In genomic region chr3:49997862-49998261, GRCh38 we compare ENCODE assay signal across 15 cellular contexts. TPM values are rescaled to one million over a fixed set of nuclear protein-coding genes. Genes with fewer than 3 reads are reported as not detected.
DNase-seq lines count a peak whose midpoint lies in the region; ATAC-seq and TF ChIP-seq lines count a peak whose summit lies in the region.
"Had no signal": no experiment of that assay in that cellular context is flagged by ENCODE, and none has a peak within 500 bp of the region (broad histone marks: within the 10 kb centered on the region; RNA-seq: fewer than 3 reads in every experiment).

No MANE protein-coding gene starts in this region.

- no peaks in the 10 kb centered on the region for H3K27me3 ChIP-seq in KMS-11 (ENCODE audit: insufficient read depth, low read depth)
- H3K27me3 ChIP-seq in hepatocyte, result no peaks in the 10 kb centered on the region

- no peak overlapping the region for H3K9ac ChIP-seq in KMS-11
- H3K9ac ChIP-seq: GM23248 had no signal

- no peaks in the 10 kb centered on the region for H3K9me3 ChIP-seq in hepatocyte (ENCODE audit: low read depth)
- H3K9me3 ChIP-seq: Caco-2 had no signal

- H4K20me1 ChIP-seq in KMS-11 (ENCODE audit: insufficient read depth) (no peaks in the 10 kb centered on the region), hepatocyte (ENCODE audit: insufficient read depth, poor library complexity, severe bottlenecking) (no peaks in the 10 kb centered on the region)

- ATAC-seq in activated T-cell treated with anti-CD3 and anti-CD28 coated beads, Interleukin-2, amount 50 U/mL, for 72 hours (replicated peaks in 1 of 2), result peak; percentile 59 to 60
- ATAC-seq: CD8-positive, alpha-beta T cell had no signal

- peak overlapping the region; percentile 66 for H3K27ac Mint-ChIP-seq in activated T-cell treated with anti-CD3 and anti-CD28 coated beads, Interleukin-2, amount 50 U/mL, for 72 hours
- H3K27ac Mint-ChIP-seq in osteocyte (ENCODE audit: unreplicated experiment), result peak overlapping the region; percentile 38
- H3K27ac Mint-ChIP-seq: B cell had no signal

- 97% methylated on average over 1 of the region's 1 CpG for WGBS in hepatocyte (ENCODE audit: low lambda C conversion rate, missing lambda C conversion rate)

- no peaks in the 10 kb centered on the region for H3K9me3 Mint-ChIP-seq in activated T-cell treated with anti-CD3 and anti-CD28 coated beads, Interleukin-2, amount 50 U/mL, for 72 hours
- no peaks in the 10 kb centered on the region for H3K9me3 Mint-ChIP-seq in osteocyte (ENCODE audit: unreplicated experiment)
- H3K9me3 Mint-ChIP-seq: CD8-positive, alpha-beta T cell had no signal

- H2AFZ ChIP-seq in KMS-11 (ENCODE audit: low read depth) (no peak overlapping the region), hepatocyte (no peak overlapping the region)
- H2AFZ ChIP-seq: GM23248 had no signal

- no peaks in the 10 kb centered on the region for H3K36me3 ChIP-seq in KMS-11 (ENCODE audit: insufficient read depth)
- H3K36me3 ChIP-seq in hepatocyte (replicated peaks; ENCODE audit: insufficient read depth, low read depth), result no peaks in the 10 kb centered on the region

- H3K4me1 Mint-ChIP-seq in activated T-cell treated with anti-CD3 and anti-CD28 coated beads, Interleukin-2, amount 50 U/mL, for 72 hours (ENCODE audit: low read depth), result peaks cover 21% of the 10 kb centered on the region
- H3K4me1 Mint-ChIP-seq in osteocyte (ENCODE audit: unreplicated experiment), result peaks cover 11% of the 10 kb centered on the region
- H3K4me1 Mint-ChIP-seq: B cell had no signal

- peak overlapping the region; percentile 18; the same call in 1 of the 2 replicates for H3K27ac ChIP-seq in KMS-11
- H3K27ac ChIP-seq in hepatocyte, result no peak overlapping the region
- H3K27ac ChIP-seq: GM23248 had no signal

- peaks cover 2 to 5% of the 10 kb centered on the region in 2 donors for H3K36me3 Mint-ChIP-seq in activated T-cell treated with anti-CD3 and anti-CD28 coated beads, Interleukin-2, amount 50 U/mL, for 72 hours (ENCODE audit: insufficient read depth in 2 of 2)
- H3K36me3 Mint-ChIP-seq in osteocyte (ENCODE audit: unreplicated experiment), result peaks cover 25% of the 10 kb centered on the region

- no peak overlapping the region for H3K4me3 Mint-ChIP-seq in activated T-cell treated with anti-CD3 and anti-CD28 coated beads, Interleukin-2, amount 50 U/mL, for 72 hours
- no peak overlapping the region for H3K4me3 Mint-ChIP-seq in osteocyte (ENCODE audit: unreplicated experiment)
- H3K4me3 Mint-ChIP-seq: B cell; CD8-positive, alpha-beta T cell had no signal

- H3K4me2 ChIP-seq in KMS-11 (peak overlapping the region; percentile 24; the same call in 1 of the 2 replicates), hepatocyte (no peak overlapping the region)

- no peaks in the 10 kb centered on the region for H3K27me3 Mint-ChIP-seq in activated T-cell treated with anti-CD3 and anti-CD28 coated beads, Interleukin-2, amount 50 U/mL, for 72 hours (ENCODE audit: low read depth)
- H3K27me3 Mint-ChIP-seq in osteocyte (ENCODE audit: unreplicated experiment), result no peaks in the 10 kb centered on the region
- H3K27me3 Mint-ChIP-seq: B cell had no signal

- no peak for DNase-seq in activated T-cell treated with anti-CD3 and anti-CD28 coated beads, Interleukin-2, amount 50 U/mL, for 72 hours
- DNase-seq in activated T-cell treated with anti-CD3 and anti-CD28 coated beads for 4 hours (no peak), osteocyte (ENCODE audit: extremely low spot score, unreplicated experiment) (no peak), hypothalamus (lab: John Stamatoyannopoulos, UW) (no peak), GOT3 (lab: John Stamatoyannopoulos, UW) (no peak), hepatocyte (ENCODE audit: low spot score) (no peak)
- DNase-seq: C1 segment of cervical spinal cord; CD8-positive, alpha-beta T cell; DND-41; GF-D8; H7 had no signal

- H3K79me2 ChIP-seq in KMS-11 (ENCODE audit: insufficient read depth, low read depth) (no peaks in the 10 kb centered on the region), hepatocyte (peaks cover 42% of the 10 kb centered on the region)

- H3K9me2 ChIP-seq in hepatocyte (replicated peaks; ENCODE audit: insufficient read depth), result no peaks in the 10 kb centered on the region

- H3K4me1 ChIP-seq in KMS-11 (ENCODE audit: low read depth, poor library complexity, severe bottlenecking), result peaks cover 23% of the 10 kb centered on the region
- no peaks in the 10 kb centered on the region for H3K4me1 ChIP-seq in hepatocyte (ENCODE audit: insufficient read depth)
- H3K4me1 ChIP-seq: Caco-2 had no signal

- TF ChIP-seq CTCF in KMS-11 (conservative IDR thresholded peaks at IDR 0.05; ENCODE audit: low read depth, low read length) (no peak), osteocyte (IDR thresholded peaks at IDR 0.05) (no peak), hepatocyte (IDR thresholded peaks at IDR 0.05; ENCODE audit: poor library complexity) (no peak)

- H3K4me3 ChIP-seq in KMS-11 (IDR thresholded peaks at IDR 0.05; ENCODE audit: insufficient read depth, low read depth, low read length) (no peak overlapping the region), hepatocyte (no peak overlapping the region)
- H3K4me3 ChIP-seq: GM23248 had no signal

RNA-seq across cellular contexts. Expression of gene RBM6, which starts 57.9 kb away (rescaled TPM):
- 10 to 100 TPM; 57.4 to 70.4 TPM for total RNA-seq in activated T-cell treated with anti-CD3 and anti-CD28 coated beads, Interleukin-2, amount 50 U/mL, for 72 hours
- 91.5 and 97.4 TPM in 2 replicates for total RNA-seq in osteocyte
- 59.6 and 69.0 TPM in 2 replicates for total RNA-seq in hepatocyte
- 47.2 and 78.5 TPM in 2 replicates for polyA plus RNA-seq in hepatocyte
